ENCODE assay signal across 8 cellular contexts in the genomic region with DNA sequence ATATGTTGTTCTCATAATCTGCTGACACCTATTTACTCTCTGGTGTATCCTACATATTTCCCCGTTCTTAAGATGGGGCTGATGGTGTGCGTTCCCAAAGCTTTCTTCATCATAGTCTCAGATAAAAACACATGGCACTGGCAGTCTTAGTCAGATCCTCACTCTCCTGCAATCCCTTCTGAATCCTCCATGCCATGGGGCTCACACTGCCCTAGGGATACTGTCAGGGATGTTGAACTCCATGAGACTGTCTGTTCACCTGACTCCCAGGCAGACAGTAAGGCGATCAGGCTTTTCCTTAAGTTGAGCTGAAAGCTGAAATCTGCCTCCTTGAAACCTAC.
DNase-seq lines count a peak whose midpoint lies in the region; ATAC-seq and TF ChIP-seq lines count a peak whose summit lies in the region.

No MANE protein-coding gene starts in this region.

- peak overlapping the region; percentile 9 for H3K27ac Mint-ChIP-seq in neural crest cell (ENCODE audit: unreplicated experiment)

- no peak overlapping the region for H3K4me3 Mint-ChIP-seq in neural crest cell

- H3K4me3 ChIP-seq in brain microvascular endothelial cell (ENCODE audit: low read depth, low read length): no peak overlapping the region

- no peak for TF ChIP-seq CTCF in brain microvascular endothelial cell (IDR thresholded peaks at IDR 0.05; ENCODE audit: low read depth, low read length, missing control alignments)
- no peak for TF ChIP-seq CTCF in neural crest cell (conservative IDR thresholded peaks at IDR 0.05)

- H3K9me3 Mint-ChIP-seq in neural crest cell: no peaks in the 10 kb centered on the region

- ATAC-seq in GM18868 (IDR thresholded peaks at IDR 0.05; ENCODE audit: unreplicated experiment): peak; percentile 2
- ATAC-seq in HG03354 (IDR thresholded peaks at IDR 0.05; ENCODE audit: poor library complexity, severe bottlenecking, unreplicated experiment): peak; percentile 14

- H3K27me3 Mint-ChIP-seq in neural crest cell (ENCODE audit: low read depth): no peaks in the 10 kb centered on the region

- no peaks in the 10 kb centered on the region for H3K27me3 ChIP-seq in brain microvascular endothelial cell (replicated peaks)

- no peaks in the 10 kb centered on the region for H3K36me3 Mint-ChIP-seq in neural crest cell (ENCODE audit: low read depth)

- H3K36me3 ChIP-seq in brain microvascular endothelial cell (replicated peaks): no peaks in the 10 kb centered on the region

- peak overlapping the region; percentile 82 for H3K27ac ChIP-seq in brain microvascular endothelial cell

- peaks cover 45% of the 10 kb centered on the region for H3K4me1 Mint-ChIP-seq in neural crest cell

- in situ Hi-C loops in brain microvascular endothelial cell (cut with HindIII; ENCODE audit: low pct_ligation_motif_present, low sequenced_read_pairs): no loop called here

- no peak for DNase-seq in brain microvascular endothelial cell
- DNase-seq in neural crest cell (ENCODE audit: low read depth, low spot score): no peak
- no peak for DNase-seq in NCI-H2196 treated with DMSO at 0.1 percent for 48 hours (lab: John Stamatoyannopoulos, UW; ENCODE audit: unreplicated experiment)
- no peak for DNase-seq in amygdala (lab: John Stamatoyannopoulos, UW)
- DNase-seq in COLO829 (ENCODE audit: low spot score): no peak
- DNase-seq in SKM-1 treated with dmso at 0.1 percent for 144 hours (lab: John Stamatoyannopoulos, UW; ENCODE audit: unreplicated experiment): no peak
